In the genomic region with DNA sequence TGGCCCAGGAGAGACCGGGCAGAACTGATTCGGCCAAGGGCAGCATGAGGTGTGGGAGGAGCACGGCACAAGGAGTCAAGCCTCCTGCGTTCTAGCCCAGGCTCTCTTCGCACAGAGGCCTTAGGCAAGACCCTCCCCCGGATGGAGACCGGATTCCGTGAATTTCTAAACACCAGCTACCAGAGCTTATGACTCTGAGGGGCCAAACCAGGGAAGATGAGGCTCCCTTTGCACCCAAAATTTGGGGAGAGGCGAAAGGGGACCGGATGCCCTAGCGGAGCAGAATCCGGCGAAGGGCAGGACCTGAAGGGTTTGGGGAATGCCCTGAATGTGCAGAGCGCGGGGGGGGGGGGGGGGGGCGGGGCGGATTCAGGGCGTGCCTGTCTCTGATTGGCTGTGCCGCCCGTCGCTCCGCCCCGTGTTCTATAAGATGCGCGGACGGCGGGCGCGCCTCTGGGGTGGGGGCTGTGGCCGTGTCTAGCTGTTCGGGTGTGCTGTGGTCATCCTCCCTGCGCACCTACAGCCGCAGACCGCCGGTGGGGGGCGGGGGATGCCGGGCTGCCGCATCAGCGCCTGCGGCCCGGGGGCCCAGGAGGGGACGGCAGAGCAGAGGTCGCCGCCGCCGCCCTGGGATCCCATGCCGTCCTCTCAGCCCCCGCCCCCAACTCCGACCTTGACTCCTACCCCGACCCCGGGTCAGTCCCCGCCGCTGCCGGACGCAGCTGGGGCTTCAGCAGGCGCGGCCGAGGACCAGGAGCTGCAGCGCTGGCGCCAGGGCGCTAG, we compare ENCODE assay signal across 8 cellular contexts. TPM values are rescaled to one million over a fixed set of nuclear protein-coding genes. Genes with fewer than 3 reads are reported as not detected.
A peak's percentile ranks its signal among the peaks of the same experiment; 100 is the strongest.
DNase-seq lines count a peak whose midpoint lies in the region; ATAC-seq and TF ChIP-seq lines count a peak whose summit lies in the region.

A gene with protein sequence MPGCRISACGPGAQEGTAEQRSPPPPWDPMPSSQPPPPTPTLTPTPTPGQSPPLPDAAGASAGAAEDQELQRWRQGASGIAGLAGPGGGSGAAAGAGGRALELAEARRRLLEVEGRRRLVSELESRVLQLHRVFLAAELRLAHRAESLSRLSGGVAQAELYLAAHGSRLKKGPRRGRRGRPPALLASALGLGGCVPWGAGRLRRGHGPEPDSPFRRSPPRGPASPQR (plus strand): TSS at position 456 of the 783 bp plus-strand sequence. CDS start 95 bp downstream, at position 551.

- no peaks in the 10 kb centered on the region for H3K27me3 Mint-ChIP-seq in MCF 10A (ENCODE audit: insufficient read depth, unreplicated experiment)

- H3K36me3 Mint-ChIP-seq in MCF 10A (ENCODE audit: insufficient read depth, unreplicated experiment): peaks cover 21% of the 10 kb centered on the region

- H3K27ac Mint-ChIP-seq in MCF 10A (ENCODE audit: low read depth, unreplicated experiment): peak within 1 kb of the TSS; percentile 92

- BruUV-seq in MCF 10A (replicated peaks; lab: Mats Ljungman, UMichigan): no TSS peak

- H3K4me3 ChIP-seq in AG10803 (ENCODE audit: low read length) (peak within 1 kb of the TSS; percentile 81), iPS-20b (ENCODE audit: low read length) (peak within 1 kb of the TSS; percentile 83), skin epidermis (peak within 1 kb of the TSS; percentile 45 to 86 (median 77))

- H3K27ac ChIP-seq in VCaP (peak within 1 kb of the TSS; percentile 76; the same call in 1 of the 2 replicates), iPS-20b (ENCODE audit: low read length) (no peak within 1 kb of the TSS), skin epidermis (peak within 1 kb of the TSS in 17 of 21 experiments; percentile 4 to 85 (median 57))

- H3K4me1 ChIP-seq in iPS-20b (ENCODE audit: insufficient read depth, low read length): peaks cover 25% of the 10 kb centered on the region

- intact Hi-C loops in MCF 10A (cut with micrococcal nuclease): no loop called here

- DNase-seq in AG10803 (ENCODE audit: low read depth) (peak; percentile 69), NCI-H1092 treated with DMSO at 0.1 percent for 48 hours (lab: John Stamatoyannopoulos, UW) (peak; percentile 76), MCF 10A (ENCODE audit: unreplicated experiment) (peak; percentile 81)

- H3K36me3 ChIP-seq in iPS-20b (ENCODE audit: insufficient read depth, low read depth, low read length): peaks cover 17% of the 10 kb centered on the region; the same call in 1 of the 2 replicates

- peak within 1 kb of the TSS; percentile 84; the same call in 1 of the 2 replicates for H3K9ac ChIP-seq in iPS-20b (ENCODE audit: low read depth, low read length)

- H3K27me3 ChIP-seq in iPS-20b (ENCODE audit: insufficient read depth, low read length): peaks cover 31% of the 10 kb centered on the region

- ATAC-seq in GM19351 (IDR thresholded peaks at IDR 0.05; ENCODE audit: unreplicated experiment) (peak; percentile 60), GM18873 (IDR thresholded peaks at IDR 0.05; ENCODE audit: low FRiP score, unreplicated experiment) (no peak)

- no peaks in the 10 kb centered on the region for H3K9me3 ChIP-seq in iPS-20b (ENCODE audit: insufficient read depth, low read depth, low read length)

- H3K9me3 Mint-ChIP-seq in MCF 10A (ENCODE audit: unreplicated experiment): no peaks in the 10 kb centered on the region

- H3K4me3 Mint-ChIP-seq in MCF 10A (ENCODE audit: unreplicated experiment): peak within 1 kb of the TSS; percentile 80

- POLR2A ChIA-PET in MCF 10A (lab: Yijun Ruan, JAX): interaction anchor here (0.5 to 11.3 kb wide), 20 partner anchors 9 to 1036 kb away, joined by 3 to 535 read pairs (median 6); a partner anchor contains a TSS

- CTCF ChIA-PET in MCF 10A (lab: Yijun Ruan, JAX): interaction anchor here (0.6 to 9.9 kb wide), 3 partner anchors 19 to 131 kb away, joined by 3 to 118 read pairs (median 72); a partner anchor contains a TSS

- no peak for TF ChIP-seq CTCF in AG10803 (conservative IDR thresholded peaks at IDR 0.05; ENCODE audit: low read length)
- TF ChIP-seq CTCF in VCaP (conservative IDR thresholded peaks at IDR 0.05): no peak
- TF ChIP-seq CTCF in MCF 10A (IDR thresholded peaks at IDR 0.05; ENCODE audit: unreplicated experiment): no peak

- peaks cover 45% of the 10 kb centered on the region for H3K4me1 Mint-ChIP-seq in MCF 10A (ENCODE audit: insufficient read depth, unreplicated experiment)

RNA-seq across cellular contexts. Expression of the gene that starts here (rescaled TPM):
- 56.3 and 59.2 TPM in 2 replicates for total RNA-seq in MCF 10A (2022)
